Comparison of ENCODE assay signal across 1 cellular context in genomic region chr6:122491915-122492537, GRCh38.
A peak's percentile ranks its signal among the peaks of the same experiment; 100 is the strongest.
TF ChIP-seq lines count a peak whose summit lies in the region.

No MANE protein-coding gene starts in this region.

TF ChIP-seq in K562, 482 proteins besides CTCF, POLR2A, EP300 and RAD21 (continued from another document):
- peak; percentile 14 for TF ChIP-seq CTCFL (IDR thresholded peaks at IDR 0.05; ENCODE audit: borderline replicate concordance, insufficient read depth, low read depth, low read length, poor library complexity, severe bottlenecking)
- TF ChIP-seq HES1 (IDR thresholded peaks at IDR 0.05; ENCODE audit: low read depth) = no peak
- TF ChIP-seq CREM (IDR thresholded peaks at IDR 0.05; ENCODE audit: low read depth) = 0 out of 2 replicates have a peak, but pooled peaks have one; percentile 10
- TF ChIP-seq SMARCB1 (IDR thresholded peaks at IDR 0.05; ENCODE audit: insufficient read length, low read depth) = no peak
- no peak for TF ChIP-seq HNRNPK (IDR thresholded peaks at IDR 0.05; ENCODE audit: low read depth, low read length, poor library complexity, severe bottlenecking)
- no peak for TF ChIP-seq BMI1 (IDR thresholded peaks at IDR 0.05; ENCODE audit: low read length)
- no peak for TF ChIP-seq SRSF1 (IDR thresholded peaks at IDR 0.05; ENCODE audit: low read depth, low read length)
- TF ChIP-seq NEUROD1 (IDR thresholded peaks at IDR 0.05; ENCODE audit: borderline replicate concordance, low read depth, low read length, partially characterized antibody) = no peak
- TF ChIP-seq MBD1 (CRISPR knock-in tag; IDR thresholded peaks at IDR 0.05) = no peak
- TF ChIP-seq ZNF75A (CRISPR knock-in tag; IDR thresholded peaks at IDR 0.05) = no peak
- TF ChIP-seq ZFP91 (CRISPR knock-in tag; IDR thresholded peaks at IDR 0.05) = no peak
- no peak for TF ChIP-seq ILK (tag; IDR thresholded peaks at IDR 0.05; ENCODE audit: borderline replicate concordance, low read depth)
- peak; percentile 36; the same call in 1 of the 2 replicates for TF ChIP-seq CBFA2T3 (IDR thresholded peaks at IDR 0.05)
- TF ChIP-seq ZFPM2 (CRISPR knock-in tag; IDR thresholded peaks at IDR 0.05) = no peak
- no peak for TF ChIP-seq ZNF224 (CRISPR knock-in tag; IDR thresholded peaks at IDR 0.05)
- TF ChIP-seq ZNF12 (CRISPR knock-in tag; IDR thresholded peaks at IDR 0.05) = peak; percentile 87; the same call in 1 of the 2 replicates
- TF ChIP-seq ZBTB1 (CRISPR knock-in tag; IDR thresholded peaks at IDR 0.05; ENCODE audit: borderline replicate concordance, low read depth) = no peak
- no peak for TF ChIP-seq ATF6 (CRISPR knock-in tag; IDR thresholded peaks at IDR 0.05)
- TF ChIP-seq HMG20B (CRISPR knock-in tag; IDR thresholded peaks at IDR 0.05) = no peak
- peak; percentile 67; the same call in 1 of the 2 replicates for TF ChIP-seq SMC3 (conservative IDR thresholded peaks at IDR 0.05; ENCODE audit: insufficient read depth, low read depth, low read length)
- no peak for TF ChIP-seq OTX1 (CRISPR knock-in tag; IDR thresholded peaks at IDR 0.05)
- no peak for TF ChIP-seq ZNF696 (CRISPR knock-in tag; conservative IDR thresholded peaks at IDR 0.05)
- no peak for TF ChIP-seq ZNF785 (CRISPR knock-in tag; IDR thresholded peaks at IDR 0.05)
- TF ChIP-seq NUFIP1 (IDR thresholded peaks at IDR 0.05; ENCODE audit: partially characterized antibody) = no peak
- no peak for TF ChIP-seq MXD1 (CRISPR knock-in tag; IDR thresholded peaks at IDR 0.05; ENCODE audit: borderline replicate concordance, poor library complexity, severe bottlenecking)
- no peak for TF ChIP-seq ESRRA (IDR thresholded peaks at IDR 0.05; ENCODE audit: borderline replicate concordance, low read depth)
- no peak for TF ChIP-seq E2F5 (CRISPR knock-in tag; IDR thresholded peaks at IDR 0.05)
- TF ChIP-seq CEBPZ (IDR thresholded peaks at IDR 0.05; ENCODE audit: borderline replicate concordance, low read depth, low read length) = no peak
- TF ChIP-seq PHB (CRISPR knock-in tag; IDR thresholded peaks at IDR 0.05) = no peak
- TF ChIP-seq ZNF551 (CRISPR knock-in tag; IDR thresholded peaks at IDR 0.05) = no peak
